In genomic region chr3:168223085-168223484, GRCh38 we compare ENCODE assay signal across 25 cellular contexts.
A peak's percentile ranks its signal among the peaks of the same experiment; 100 is the strongest.
DNase-seq lines count a peak whose midpoint lies in the region; ATAC-seq, FAIRE-seq and TF ChIP-seq lines count a peak whose summit lies in the region.
"Had no signal": no experiment of that assay in that cellular context is flagged by ENCODE, and none has a peak within 500 bp of the region (broad histone marks: within the 10 kb centered on the region; RNA-seq: fewer than 3 reads in every experiment).

No MANE protein-coding gene starts in this region.

- ATAC-seq in K562: no peak
- no peak for ATAC-seq in GM21717 (IDR thresholded peaks at IDR 0.05; ENCODE audit: unreplicated experiment)
- ATAC-seq: A549 had no signal

- FAIRE-seq in K562 (lab: Jason Lieb, UNC): no peak
- FAIRE-seq: A549, D721Med, GM12891, H54 had no signal

- H4K8ac ChIP-seq in mesendoderm (ENCODE audit: low read depth, low read length): no peak overlapping the region

- H3K36me3 ChIP-seq in K562 (ENCODE audit: control insufficient read depth, insufficient read depth, low read length) (no peaks in the 10 kb centered on the region), mesendoderm (ENCODE audit: control insufficient read depth, insufficient read depth, low read length) (no peaks in the 10 kb centered on the region), osteoblast (ENCODE audit: insufficient read depth, low read length) (no peaks in the 10 kb centered on the region)
- H3K36me3 ChIP-seq: BE2C; BLaER1 treated with 17β-estradiol and CSF1 and Interleukin-3, amounts not matched to agents 10 nM and 100 nM; HAP-1 had no signal

- H3K4me2 ChIP-seq in K562 (ENCODE audit: insufficient read depth, low read length): no peak overlapping the region
- no peak overlapping the region for H3K4me2 ChIP-seq in mesendoderm (ENCODE audit: low read length)
- H3K4me2 ChIP-seq in osteoblast (ENCODE audit: insufficient read depth, low read length): no peak overlapping the region
- H3K4me2 ChIP-seq: A549; BLaER1 treated with 17β-estradiol and CSF1 and Interleukin-3, amounts not matched to agents 10 nM and 100 nM had no signal

- H2BK120ac ChIP-seq in mesendoderm (ENCODE audit: low read depth, low read length): no peak overlapping the region

- in situ Hi-C loops in K562 (cut with MboI): no loop called here

- H3K4me1 ChIP-seq in K562 (replicated peaks in 1 of 2; ENCODE audit: control insufficient read depth in 2 of 2, insufficient read depth in 2 of 2, low read length in 2 of 2): no peaks in the 10 kb centered on the region
- peaks cover 3% of the 10 kb centered on the region for H3K4me1 ChIP-seq in mesendoderm (ENCODE audit: control insufficient read depth, low read depth, low read length)
- no peaks in the 10 kb centered on the region for H3K4me1 ChIP-seq in osteoblast (ENCODE audit: insufficient read depth, low read length)
- H3K4me1 ChIP-seq: A549; BE2C; BLaER1 treated with 17β-estradiol and CSF1 and Interleukin-3, amounts not matched to agents 10 nM and 100 nM; HAP-1 had no signal

- no peaks in the 10 kb centered on the region for H3K27me3 ChIP-seq in K562 (ENCODE audit: control insufficient read depth in 2 of 2, insufficient read depth in 2 of 2, low read length in 2 of 2)
- H3K27me3 ChIP-seq in mesendoderm (ENCODE audit: insufficient read depth, low read length, poor library complexity): no peaks in the 10 kb centered on the region
- no peaks in the 10 kb centered on the region for H3K27me3 ChIP-seq in osteoblast (ENCODE audit: insufficient read depth, low read length)
- H3K27me3 ChIP-seq: BE2C; BLaER1 treated with 17β-estradiol and CSF1 and Interleukin-3, amounts not matched to agents 10 nM and 100 nM had no signal

- H3K4ac ChIP-seq in mesendoderm (ENCODE audit: low read depth, low read length): no peak overlapping the region

- H2BK5ac ChIP-seq in mesendoderm (ENCODE audit: low read length): no peak overlapping the region

- TF ChIP-seq CTCF in K562 (IDR thresholded peaks at IDR 0.05 in 2 of 3, conservative IDR thresholded peaks at IDR 0.05 in 1 of 3; ENCODE audit: insufficient read depth in 2 of 3, low read depth in 1 of 3, low read length in 3 of 3) (no peak), osteoblast (IDR thresholded peaks at IDR 0.05; ENCODE audit: extremely low read depth, low read depth, low read length) (no peak), RWPE1 (conservative IDR thresholded peaks at IDR 0.05; ENCODE audit: low read depth) (no peak)

- no peak overlapping the region for H3K56ac ChIP-seq in mesendoderm (ENCODE audit: low read length)

- H4K5ac ChIP-seq in mesendoderm (ENCODE audit: low read length): no peak overlapping the region

- POLR2A ChIA-PET in K562 (lab: Yijun Ruan, JAX) (no interaction called here), RWPE1 (lab: Yijun Ruan, JAX; ENCODE audit: low non-redundant PET) (no interaction called here)

- no peak overlapping the region for H3K18ac ChIP-seq in mesendoderm (ENCODE audit: low read length)

- no peak overlapping the region for H3K23ac ChIP-seq in mesendoderm (ENCODE audit: low read length)

- CTCF ChIA-PET in K562 (lab: Yijun Ruan, JAX; ENCODE audit: low intra/inter-chr PET ratio) (no interaction called here), RWPE1 (lab: Yijun Ruan, JAX) (no interaction called here)

- no peak for TF ChIP-seq POLR2A in K562 (conservative IDR thresholded peaks at IDR 0.05)

- no peaks in the 10 kb centered on the region for H3K79me1 ChIP-seq in mesendoderm (ENCODE audit: low read length)

- intact Hi-C loops in K562 (cut with micrococcal nuclease): no loop called here

- no TSS peak for BruUV-seq in K562 (replicated peaks; lab: Mats Ljungman, UMichigan)

- no peak overlapping the region for H3K4me3 ChIP-seq in K562
- no peak overlapping the region for H3K4me3 ChIP-seq in mesendoderm (ENCODE audit: low read length)
- H3K4me3 ChIP-seq in osteoblast (ENCODE audit: insufficient read depth, low read length): no peak overlapping the region
- H3K4me3 ChIP-seq: A549; BLaER1 treated with 17β-estradiol and CSF1 and Interleukin-3, amounts not matched to agents 10 nM and 100 nM; GM23248; HAP-1 had no signal

- no peak overlapping the region for H2BK15ac ChIP-seq in mesendoderm (replicated peaks; ENCODE audit: low read depth)

- no peaks in the 10 kb centered on the region for H3K9me1 ChIP-seq in K562 (ENCODE audit: control insufficient read depth, insufficient read depth, low read length)

- H3K79me2 ChIP-seq in K562 (ENCODE audit: control insufficient read depth, insufficient read depth, low read length) (no peaks in the 10 kb centered on the region), mesendoderm (ENCODE audit: control insufficient read depth, insufficient read depth, low read length) (no peaks in the 10 kb centered on the region), osteoblast (ENCODE audit: insufficient read depth, low read length) (no peaks in the 10 kb centered on the region)

- TF ChIP-seq EP300 in K562 (IDR thresholded peaks at IDR 0.05; ENCODE audit: low read length): no peak

- DNase-seq in ELF-1 (ENCODE audit: low read depth, low spot score): peak; percentile 7
- peak; percentile 52 for DNase-seq in NCI-H69 (lab: John Stamatoyannopoulos, UW)
- DNase-seq in K562 (ENCODE audit: extremely low read depth in 1 of 4, low spot score in 3 of 4): no peak
- peak; percentile 31 for DNase-seq in mesendoderm
- no peak for DNase-seq in osteoblast (ENCODE audit: insufficient read length, low spot score, missing footprints)
- DNase-seq in RWPE1 (ENCODE audit: low spot score): no peak
- DNase-seq: 8988T; ACHN; AML-193; BE2C; CD4-positive, alpha-beta T cell; CD8-positive, alpha-beta memory T cell; DMS 273 treated with DMSO at 0.1 percent for 48 hours; DMS79; EL; GF-D8; GM23248; HFFc6 had no signal

- no peak overlapping the region for H2AK5ac ChIP-seq in mesendoderm (ENCODE audit: low read length)

- no peak overlapping the region for H2AFZ ChIP-seq in K562 (ENCODE audit: low read depth, low read length)
- no peak overlapping the region for H2AFZ ChIP-seq in osteoblast (ENCODE audit: low read length)
- H2AFZ ChIP-seq: GM23248 had no signal

- 0% methylated on average over 3 of the region's 3 CpGs for WGBS in K562 (ENCODE audit: insufficient coverage, low coverage, missing lambda C conversion rate)
- no CpG with 5 or more reads among the region's 3 CpGs for WGBS in mesendoderm (ENCODE audit: extremely low coverage, insufficient coverage, low lambda C conversion rate)

- H3K27ac ChIP-seq in K562 (ENCODE audit: extremely low read depth, low read depth, low read length): no peak overlapping the region
- H3K27ac ChIP-seq in mesendoderm (ENCODE audit: low read depth, low read length): no peak overlapping the region
- no peak overlapping the region for H3K27ac ChIP-seq in osteoblast (ENCODE audit: low read depth, low read length)
- no peak overlapping the region for H3K27ac ChIP-seq in RWPE1
- H3K27ac ChIP-seq: A549; BLaER1 treated with 17β-estradiol and CSF1 and Interleukin-3, amounts not matched to agents 10 nM and 100 nM; GM23248 had no signal

- no peak for TF ChIP-seq RAD21 in K562 (CRISPR knock-in tag; conservative IDR thresholded peaks at IDR 0.05 in 1 of 2, IDR thresholded peaks at IDR 0.05 in 1 of 2)

- H3K9me3 ChIP-seq in K562 (replicated peaks; ENCODE audit: control insufficient read depth, insufficient read depth, low read depth, low read length) (no peaks in the 10 kb centered on the region), osteoblast (ENCODE audit: low read depth, low read length) (no peaks in the 10 kb centered on the region)
- H3K9me3 ChIP-seq: A549, BE2C, HAP-1 had no signal

- no peaks in the 10 kb centered on the region for H4K20me1 ChIP-seq in K562 (replicated peaks; ENCODE audit: control insufficient read depth, insufficient read depth, low read length)
- no peaks in the 10 kb centered on the region for H4K20me1 ChIP-seq in osteoblast (ENCODE audit: insufficient read depth, low read length)
- H4K20me1 ChIP-seq: BLaER1 treated with 17β-estradiol and CSF1 and Interleukin-3, amounts not matched to agents 10 nM and 100 nM had no signal

- H3K9ac ChIP-seq in K562 (ENCODE audit: insufficient read depth in 1 of 2, low read depth in 2 of 2, low read length in 2 of 2): no peak overlapping the region
- H3K9ac ChIP-seq in mesendoderm (ENCODE audit: low read length): no peak overlapping the region
- H3K9ac ChIP-seq: BLaER1 treated with 17β-estradiol and CSF1 and Interleukin-3, amounts not matched to agents 10 nM and 100 nM; GM23248 had no signal

TF ChIP-seq in K562, 482 proteins besides CTCF, POLR2A, EP300 and RAD21:
- no peak for TF ChIP-seq NFXL1 (CRISPR knock-in tag; IDR thresholded peaks at IDR 0.05)
- peak; percentile 37; the same call in 1 of the 2 replicates for TF ChIP-seq ZNF316 (IDR thresholded peaks at IDR 0.05)
- no peak for TF ChIP-seq MYC (IDR thresholded peaks at IDR 0.05; ENCODE audit: low read depth, low read length)
- TF ChIP-seq MYC (CRISPR knock-in tag; IDR thresholded peaks at IDR 0.05; ENCODE audit: borderline replicate concordance, low read depth): no peak

Comparison
In these comparisons a context has a peak if more than half of its experiments do, and no peak if none do; other contexts are left out.
1. DNase-seq: peak in ELF-1 (single experiment), NCI-H69 (single experiment) and mesendoderm (single experiment); none in K562 (0 of 4), osteoblast (single experiment) and RWPE1 (single experiment).